16 cellular contexts compared by ENCODE assay signal in genomic region chr9:105437704-105438103, GRCh38.
"Had no signal": no experiment of that assay in that cellular context is flagged by ENCODE, and none has a peak within 500 bp of the region (broad histone marks: within the 10 kb centered on the region; RNA-seq: fewer than 3 reads in every experiment).

No MANE protein-coding gene starts in this region.

- ATAC-seq: left colon; mucosa of descending colon; natural killer cell; stimulated activated memory B cell treated with anti-CD40 and anti-IgM and Interleukin-4, amounts not matched to agents 10 μg/mL and 1 μg/mL and 100 μg/mL, for 72 hours; T-cell had no signal

- H3K4me3 Mint-ChIP-seq: activated CD4-positive, alpha-beta T cell treated with anti-CD3 and anti-CD28 coated beads, Interleukin-2, amount 10 ng/mL, durations not matched to agents 7 days and 5 days; central memory CD8-positive, alpha-beta T cell; dendritic cell treated with granulocyte-macrophage colony-stimulating factor and Interleukin-4, amounts not matched to agents 40 ng/mL and 50 ng/mL, for 4 days; natural killer cell; stimulated activated memory B cell treated with anti-CD40 and anti-IgM and Interleukin-4, amounts not matched to agents 10 μg/mL and 1 μg/mL and 100 μg/mL, for 72 hours; T-cell had no signal

- H3K9me3 Mint-ChIP-seq: central memory CD8-positive, alpha-beta T cell; dendritic cell treated with granulocyte-macrophage colony-stimulating factor and Interleukin-4, amounts not matched to agents 40 ng/mL and 50 ng/mL, for 4 days; natural killer cell had no signal

- H3K27me3 Mint-ChIP-seq: dendritic cell treated with granulocyte-macrophage colony-stimulating factor and Interleukin-4, amounts not matched to agents 40 ng/mL and 50 ng/mL, for 4 days had no signal

- H3K4me1 ChIP-seq: tibial nerve, vagina had no signal

- H3K9me3 ChIP-seq: adrenal gland, mucosa of descending colon, tibial nerve, vagina had no signal

- H3K4me3 ChIP-seq: adrenal gland, mucosa of descending colon, tibial nerve, vagina had no signal

- FAIRE-seq: small intestine had no signal

- H3K27me3 ChIP-seq: adrenal gland, tibial nerve, vagina had no signal

- H3K4me1 Mint-ChIP-seq: activated CD4-positive, alpha-beta T cell treated with anti-CD3 and anti-CD28 coated beads, Interleukin-2, amount 10 ng/mL, durations not matched to agents 7 days and 5 days; central memory CD8-positive, alpha-beta T cell; natural killer cell; stimulated activated memory B cell treated with anti-CD40 and anti-IgM and Interleukin-4, amounts not matched to agents 10 μg/mL and 1 μg/mL and 100 μg/mL, for 72 hours; T-cell had no signal

- H3K27ac Mint-ChIP-seq: activated CD4-positive, alpha-beta T cell treated with anti-CD3 and anti-CD28 coated beads, Interleukin-2, amount 10 ng/mL, durations not matched to agents 7 days and 5 days; dendritic cell treated with granulocyte-macrophage colony-stimulating factor and Interleukin-4, amounts not matched to agents 40 ng/mL and 50 ng/mL, for 4 days; natural killer cell; stimulated activated memory B cell treated with anti-CD40 and anti-IgM and Interleukin-4, amounts not matched to agents 10 μg/mL and 1 μg/mL and 100 μg/mL, for 72 hours; T-cell had no signal

- H3K27ac ChIP-seq: adrenal gland, vagina had no signal

- H3K36me3 ChIP-seq: adrenal gland, tibial nerve, vagina had no signal

- DNase-seq: activated CD4-positive, alpha-beta T cell treated with anti-CD3 and anti-CD28 coated beads, Interleukin-2, amount 10 ng/mL, durations not matched to agents 7 days and 5 days; activated CD8-positive, alpha-beta memory T cell treated with anti-CD3 and anti-CD28 coated beads for 24 hours; activated naive CD4-positive, alpha-beta T cell treated with anti-CD3 and anti-CD28 coated beads, Interleukin-2, amount 50 U/mL, for 16 hours; adrenal gland; left colon; mammary epithelial cell; mucosa of descending colon; natural killer cell; occipital lobe; T-cell had no signal

- H3K36me3 Mint-ChIP-seq: natural killer cell; stimulated activated memory B cell treated with anti-CD40 and anti-IgM and Interleukin-4, amounts not matched to agents 10 μg/mL and 1 μg/mL and 100 μg/mL, for 72 hours; T-cell had no signal
